21 cellular contexts compared by ENCODE assay signal in the genomic region with DNA sequence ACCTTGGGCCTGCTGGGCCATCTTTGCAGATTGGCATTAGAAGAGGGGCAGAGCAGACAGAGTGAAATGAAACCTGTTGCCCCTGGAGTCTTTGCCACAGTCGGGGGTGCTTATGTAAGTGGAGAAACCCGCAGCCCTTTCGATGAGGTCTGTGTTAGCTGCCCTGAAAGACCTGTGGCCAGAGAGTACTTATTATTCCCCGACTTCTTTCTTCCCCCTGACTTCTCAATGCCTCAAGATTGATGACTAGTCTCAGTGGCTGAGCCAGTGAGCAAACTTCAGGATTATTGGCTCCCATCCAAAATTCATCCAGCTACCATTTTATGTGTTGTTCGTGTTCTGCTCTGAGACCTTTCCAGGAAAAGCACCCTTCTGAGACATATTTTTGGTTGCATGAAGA. TPM values are rescaled to one million over a fixed set of nuclear protein-coding genes. Genes with fewer than 3 reads are reported as not detected.
DNase-seq lines count a peak whose midpoint lies in the region; TF ChIP-seq lines count a peak whose summit lies in the region.
"Had no signal": no experiment of that assay in that cellular context is flagged by ENCODE, and none has a peak within 500 bp of the region (broad histone marks: within the 10 kb centered on the region; RNA-seq: fewer than 3 reads in every experiment).

No MANE protein-coding gene starts in this region.

- H3K4me1 ChIP-seq in BLaER1 (peaks cover 27% of the 10 kb centered on the region), uterus (no peaks in the 10 kb centered on the region)
- H3K4me1 ChIP-seq: A549, HAP-1 had no signal

- peaks cover 19% of the 10 kb centered on the region for H3K27me3 Mint-ChIP-seq in nephron progenitor cell (ENCODE audit: low read depth, poor library complexity)

- no peak overlapping the region for H3K27ac ChIP-seq in BLaER1
- H3K27ac ChIP-seq in caudate nucleus (ENCODE audit: low read depth, low read length) = peak overlapping the region; percentile 38
- H3K27ac ChIP-seq in uterus = no peak overlapping the region
- H3K27ac ChIP-seq: A549, KMS-11 had no signal

- H3K4me3 ChIP-seq in BLaER1 (no peak overlapping the region), uterus (no peak overlapping the region)
- H3K4me3 ChIP-seq: A549, HAP-1 had no signal

- TF ChIP-seq POLR2A in uterus (IDR thresholded peaks at IDR 0.05) = no peak

- peaks cover 85% of the 10 kb centered on the region for H3K4me1 Mint-ChIP-seq in nephron progenitor cell

- TF ChIP-seq CTCF in nephron progenitor cell (IDR thresholded peaks at IDR 0.05) (no peak), uterus (IDR thresholded peaks at IDR 0.05) (no peak)

- H3K4me2 ChIP-seq in BLaER1 = peak overlapping the region; percentile 55
- H3K4me2 ChIP-seq: A549, KMS-11, SK-N-SH had no signal

- no peaks in the 10 kb centered on the region for H4K20me1 ChIP-seq in BLaER1

- H3K27me3 ChIP-seq in BLaER1 (no peaks in the 10 kb centered on the region), uterus (no peaks in the 10 kb centered on the region)

- DNase-seq in NCI-H2227 (lab: John Stamatoyannopoulos, UW; ENCODE audit: unreplicated experiment) (peak; percentile 21), caudate nucleus (lab: John Stamatoyannopoulos, UW) (no peak), nephron progenitor cell (no peak), amygdala (lab: John Stamatoyannopoulos, UW) (no peak), uterus (no peak), OCI-M1 (lab: John Stamatoyannopoulos, UW) (no peak), NCI-H2029 (lab: John Stamatoyannopoulos, UW) (no peak)
- DNase-seq: COR-L47, DMS153, EL, NCI-H1048, NCI-H446, NCI-H748 treated with DMSO at 0.1 percent for 48 hours, Right ventricle myocardium superior, SK-N-SH had no signal

- peaks cover 3% of the 10 kb centered on the region for H3K36me3 Mint-ChIP-seq in nephron progenitor cell (ENCODE audit: low read depth)

- peak overlapping the region; percentile 7 for H3K27ac Mint-ChIP-seq in nephron progenitor cell

- no peak overlapping the region for H3K4me3 Mint-ChIP-seq in nephron progenitor cell

- no peaks in the 10 kb centered on the region for H3K9me3 Mint-ChIP-seq in nephron progenitor cell

- intact Hi-C loops in uterus (cut with DNase I; ENCODE audit: low total_unique reads) = no loop called here

- no peak overlapping the region for H3K9ac ChIP-seq in BLaER1
- H3K9ac ChIP-seq: KMS-11, SK-N-SH had no signal

- no peaks in the 10 kb centered on the region for H3K36me3 ChIP-seq in BLaER1
- no peaks in the 10 kb centered on the region for H3K36me3 ChIP-seq in uterus
- H3K36me3 ChIP-seq: HAP-1 had no signal

- H3K9me3 ChIP-seq in BLaER1 = no peaks in the 10 kb centered on the region
- no peaks in the 10 kb centered on the region for H3K9me3 ChIP-seq in uterus
- H3K9me3 ChIP-seq: A549, HAP-1, SK-N-SH had no signal

RNA-seq across cellular contexts. Expression of a gene that starts 7.6 kb away (rescaled TPM):
- total RNA-seq in uterus = 10 to 100 TPM in 3 of 4 donors, 1 to 10 TPM in 1; 6.5 to 23.2 (median 12.5) TPM
- total RNA-seq: HepG2, MCF 10A had no signal
